Comparison of ENCODE assay signal across 8 cellular contexts in the genomic region with DNA sequence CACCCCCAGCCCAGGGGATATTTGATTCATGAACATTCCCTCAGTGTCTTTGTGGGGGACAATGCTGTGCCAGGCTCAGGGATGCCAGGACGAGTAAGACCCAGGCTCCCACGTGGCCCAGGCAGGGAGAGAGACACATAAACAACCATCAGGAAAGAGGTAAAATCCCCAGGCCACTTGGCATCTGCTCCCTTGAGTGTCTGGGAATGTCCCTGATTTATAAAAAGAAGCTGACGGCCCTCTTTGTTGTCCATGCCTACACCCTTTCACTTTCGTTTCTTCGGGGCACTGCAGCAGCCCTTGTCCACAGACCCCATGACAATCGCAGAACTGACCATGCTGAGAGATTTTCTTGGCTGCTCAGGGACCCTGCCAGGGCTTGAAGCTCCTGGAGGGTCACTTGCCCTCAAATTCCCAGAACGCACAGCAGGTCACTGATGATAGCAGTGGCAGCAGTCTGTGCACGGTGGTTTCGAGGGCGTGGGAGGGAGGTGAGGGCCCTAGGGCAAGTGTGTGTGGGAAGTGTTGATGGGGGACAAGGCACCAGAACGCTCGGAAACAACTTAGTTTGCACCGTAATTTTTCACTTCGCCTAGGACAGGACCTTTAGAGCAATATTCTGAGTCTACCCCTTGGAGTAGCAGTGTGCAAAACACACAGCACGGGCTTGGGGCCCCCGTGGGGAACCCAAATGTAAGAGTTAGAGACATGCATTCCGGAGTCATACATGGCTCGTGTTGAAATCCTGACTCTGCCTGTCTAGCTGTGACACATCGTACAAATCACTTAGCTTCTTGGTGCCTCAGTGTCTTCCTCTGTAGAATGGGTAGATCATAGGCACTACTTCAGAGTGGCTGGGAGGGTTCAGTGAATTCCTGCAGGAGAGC. TPM values are rescaled to one million over a fixed set of nuclear protein-coding genes. Genes with fewer than 3 reads are reported as not detected.
DNase-seq lines count a peak whose midpoint lies in the region; ATAC-seq lines count a peak whose summit lies in the region.

No MANE protein-coding gene starts in this region.

- CTCF ChIA-PET in activated naive CD4-positive, alpha-beta T cell treated with anti-CD3 and anti-CD28 coated beads for 36 hours (lab: Charles Lee), result interaction anchor here (0.5 to 2.1 kb wide), 6 partner anchors 13 to 416 kb away, joined by 3 to 7 read pairs (median 5); partner anchors contain the start of gene SNX20
- CTCF ChIA-PET in activated CD4-positive, alpha-beta memory T cell treated with anti-CD3 and anti-CD28 coated beads, Interleukin-2, amount 10 ng/mL, durations not matched to agents 7 days and 5 days (lab: Charles Lee), result interaction anchor here (0.5 to 3.2 kb wide), 8 partner anchors 13 to 824 kb away, joined by 3 to 23 read pairs (median 3); partner anchors contain the start of gene SNX20

- H3K4me3 ChIP-seq in skeletal muscle cell (ENCODE audit: low read depth, low read length), result peak overlapping the region; percentile 6

- ATAC-seq in HG03064 (IDR thresholded peaks at IDR 0.05; ENCODE audit: low read depth, unreplicated experiment), result peak; percentile 40

- peaks cover 64% of the 10 kb centered on the region for H3K4me1 Mint-ChIP-seq in activated naive CD4-positive, alpha-beta T cell treated with anti-CD3 and anti-CD28 coated beads for 36 hours (ENCODE audit: low read depth)
- H3K4me1 Mint-ChIP-seq in activated CD4-positive, alpha-beta memory T cell treated with anti-CD3 and anti-CD28 coated beads, Interleukin-2, amount 10 ng/mL, durations not matched to agents 7 days and 5 days, result peaks cover 78% of the 10 kb centered on the region

- peak overlapping the region; percentile 79 for H3K27ac Mint-ChIP-seq in activated naive CD4-positive, alpha-beta T cell treated with anti-CD3 and anti-CD28 coated beads for 36 hours
- H3K27ac Mint-ChIP-seq in activated CD4-positive, alpha-beta memory T cell treated with anti-CD3 and anti-CD28 coated beads, Interleukin-2, amount 10 ng/mL, durations not matched to agents 7 days and 5 days, result peak overlapping the region; percentile 81

- no peaks in the 10 kb centered on the region for H3K27me3 Mint-ChIP-seq in activated naive CD4-positive, alpha-beta T cell treated with anti-CD3 and anti-CD28 coated beads for 36 hours (ENCODE audit: low read depth)
- H3K27me3 Mint-ChIP-seq in activated CD4-positive, alpha-beta memory T cell treated with anti-CD3 and anti-CD28 coated beads, Interleukin-2, amount 10 ng/mL, durations not matched to agents 7 days and 5 days, result no peaks in the 10 kb centered on the region

- H3K4me3 Mint-ChIP-seq in activated naive CD4-positive, alpha-beta T cell treated with anti-CD3 and anti-CD28 coated beads for 36 hours, result peak overlapping the region; percentile 59
- H3K4me3 Mint-ChIP-seq in activated CD4-positive, alpha-beta memory T cell treated with anti-CD3 and anti-CD28 coated beads, Interleukin-2, amount 10 ng/mL, durations not matched to agents 7 days and 5 days, result peak overlapping the region; percentile 85

- peak; percentile 46 for DNase-seq in activated naive CD4-positive, alpha-beta T cell treated with anti-CD3 and anti-CD28 coated beads for 36 hours
- no peak for DNase-seq in activated naive CD4-positive, alpha-beta T cell (lab: John Stamatoyannopoulos, UW)
- DNase-seq in activated CD4-positive, alpha-beta memory T cell treated with anti-CD3 and anti-CD28 coated beads, Interleukin-2, amount 10 ng/mL, durations not matched to agents 7 days and 5 days, result peak; percentile 53
- DNase-seq in foreskin melanocyte (peak; percentile 17), skeletal muscle cell (ENCODE audit: low read depth) (no peak), GM03348 (ENCODE audit: low spot score) (no peak), NCI-H1694 treated with DMSO at 0.1 percent for 48 hours (lab: John Stamatoyannopoulos, UW) (no peak)

- intact Hi-C loops in activated naive CD4-positive, alpha-beta T cell treated with anti-CD3 and anti-CD28 coated beads for 36 hours (cut with micrococcal nuclease), result no loop called here

- POLR2A ChIA-PET in activated CD4-positive, alpha-beta memory T cell treated with anti-CD3 and anti-CD28 coated beads, Interleukin-2, amount 10 ng/mL, durations not matched to agents 7 days and 5 days (lab: Charles Lee), result interaction anchor here (0.8 to 8.1 kb wide), 7 partner anchors 11 to 359 kb away, joined by 3 to 164 read pairs (median 20); partner anchors contain the start of genes CYLD and SNX20

- no peaks in the 10 kb centered on the region for H3K36me3 Mint-ChIP-seq in activated naive CD4-positive, alpha-beta T cell treated with anti-CD3 and anti-CD28 coated beads for 36 hours (ENCODE audit: low read depth)
- H3K36me3 Mint-ChIP-seq in activated CD4-positive, alpha-beta memory T cell treated with anti-CD3 and anti-CD28 coated beads, Interleukin-2, amount 10 ng/mL, durations not matched to agents 7 days and 5 days (ENCODE audit: low read depth), result peaks cover 61% of the 10 kb centered on the region

- H3K9me3 Mint-ChIP-seq in activated naive CD4-positive, alpha-beta T cell treated with anti-CD3 and anti-CD28 coated beads for 36 hours, result no peaks in the 10 kb centered on the region
- H3K9me3 Mint-ChIP-seq in activated CD4-positive, alpha-beta memory T cell treated with anti-CD3 and anti-CD28 coated beads, Interleukin-2, amount 10 ng/mL, durations not matched to agents 7 days and 5 days, result peaks cover 4% of the 10 kb centered on the region

RNA-seq across cellular contexts. Expression of gene NOD2, which starts 4.7 kb away (rescaled TPM):
- total RNA-seq in activated naive CD4-positive, alpha-beta T cell treated with anti-CD3 and anti-CD28 coated beads for 36 hours, result 1 to 10 TPM; 1.2 to 1.7 TPM
- 10 to 100 TPM; 20.8 to 24.1 TPM for total RNA-seq in activated CD4-positive, alpha-beta memory T cell treated with anti-CD3 and anti-CD28 coated beads, Interleukin-2, amount 10 ng/mL, durations not matched to agents 7 days and 5 days

RNA-seq across cellular contexts. Expression of gene SNX20, which starts 17.0 kb away (rescaled TPM):
- total RNA-seq in activated naive CD4-positive, alpha-beta T cell treated with anti-CD3 and anti-CD28 coated beads for 36 hours, result 10 to 100 TPM; 29.6 to 30.3 TPM
- 10 to 100 TPM; 94.7 to 97.7 TPM for total RNA-seq in activated CD4-positive, alpha-beta memory T cell treated with anti-CD3 and anti-CD28 coated beads, Interleukin-2, amount 10 ng/mL, durations not matched to agents 7 days and 5 days

RNA-seq across cellular contexts. Expression of gene CYLD, which starts 43.8 kb away (rescaled TPM):
- 10 to 100 TPM; 70.8 to 71.9 TPM for total RNA-seq in activated naive CD4-positive, alpha-beta T cell treated with anti-CD3 and anti-CD28 coated beads for 36 hours
- 100 to 1,000 TPM; 235 to 254 TPM for total RNA-seq in activated CD4-positive, alpha-beta memory T cell treated with anti-CD3 and anti-CD28 coated beads, Interleukin-2, amount 10 ng/mL, durations not matched to agents 7 days and 5 days

Comparison
In these comparisons a context has a peak if more than half of its experiments do, and no peak if none do; other contexts are left out.
1. DNase-seq: peak in activated naive CD4-positive, alpha-beta T cell treated with anti-CD3 and anti-CD28 coated beads for 36 hours (single experiment), activated CD4-positive, alpha-beta memory T cell treated with anti-CD3 and anti-CD28 coated beads, Interleukin-2, amount 10 ng/mL, durations not matched to agents 7 days and 5 days (single experiment) and foreskin melanocyte (single experiment); none in activated naive CD4-positive, alpha-beta T cell (0 of 4), skeletal muscle cell (single experiment), GM03348 (single experiment) and NCI-H1694 treated with DMSO at 0.1 percent for 48 hours (single experiment).
2. RNA of gene NOD2, which starts 4.7 kb away (total RNA-seq): 20.8 to 24.1 TPM in activated CD4-positive, alpha-beta memory T cell treated with anti-CD3 and anti-CD28 coated beads, Interleukin-2, amount 10 ng/mL, durations not matched to agents 7 days and 5 days; 1.2 to 1.7 TPM in activated naive CD4-positive, alpha-beta T cell treated with anti-CD3 and anti-CD28 coated beads for 36 hours; every median in the first group is over 4 times any median in the second.